In the genomic region with DNA sequence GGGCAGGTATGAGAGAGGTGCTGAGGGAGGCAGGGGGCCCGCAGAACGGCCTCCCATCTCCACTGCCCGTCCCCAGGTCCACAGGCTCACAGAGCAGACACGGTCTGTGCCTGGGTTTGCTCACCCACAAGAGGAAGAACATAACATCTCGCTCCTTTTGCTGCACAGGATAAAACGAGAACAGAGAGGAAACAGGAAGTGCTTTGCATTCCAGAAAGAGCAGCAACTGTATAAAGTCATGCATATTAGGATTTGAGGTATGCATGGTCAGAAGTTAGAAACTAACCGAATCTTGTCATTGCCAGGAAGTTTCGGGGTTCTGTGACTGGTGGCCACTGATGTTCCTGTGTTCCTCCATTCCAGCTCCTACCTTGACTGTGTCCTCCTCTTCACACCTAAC, we compare ENCODE assay signal across 10 cellular contexts. TPM values are rescaled to one million over a fixed set of nuclear protein-coding genes. Genes with fewer than 3 reads are reported as not detected.
DNase-seq lines count a peak whose midpoint lies in the region; ATAC-seq and TF ChIP-seq lines count a peak whose summit lies in the region.
"Had no signal": no experiment of that assay in that cellular context is flagged by ENCODE, and none has a peak within 500 bp of the region (broad histone marks: within the 10 kb centered on the region; RNA-seq: fewer than 3 reads in every experiment).

No MANE protein-coding gene starts in this region.

- H3K27ac ChIP-seq in mammary epithelial cell (ENCODE audit: insufficient read depth, low read depth, low read length) = no peak overlapping the region

- peak; percentile 83 for DNase-seq in AG08395 (ENCODE audit: low spot score)
- peak; percentile 25 for DNase-seq in Jurkat, Clone E6-1 (ENCODE audit: low read depth, low spot score)
- DNase-seq in mammary epithelial cell = no peak
- peak; percentile 70 to 77 for DNase-seq in lung microvascular endothelial cell (ENCODE audit: low read depth in 2 of 2)
- DNase-seq in activated CD4-positive, CD25-positive, alpha-beta regulatory T cell (lab: John Stamatoyannopoulos, UW) = no peak
- DNase-seq in activated effector memory CD4-positive, alpha-beta T cell treated with anti-CD3 and anti-CD28 coated beads, Interleukin-2, amount 50 U/mL, for 16 hours = no peak
- DNase-seq in amygdala (lab: John Stamatoyannopoulos, UW) = no peak
- DNase-seq: anterior cingulate cortex, Calu3 had no signal

- H3K4me3 ChIP-seq in Jurkat, Clone E6-1 (ENCODE audit: low read length) = no peak overlapping the region
- H3K4me3 ChIP-seq in mammary epithelial cell (replicated peaks in 1 of 3; ENCODE audit: insufficient read depth in 1 of 3, low read depth in 2 of 3, low read length in 3 of 3) = no peak overlapping the region

- in situ Hi-C loops in mammary epithelial cell (cut with MboI; ENCODE audit: low sequenced_read_pairs in 2 of 2) = no loop called here

- H3K36me3 ChIP-seq in mammary epithelial cell (ENCODE audit: insufficient read depth, low read length) = no peaks in the 10 kb centered on the region

- intact Hi-C loops in mammary epithelial cell (cut with micrococcal nuclease) = no loop called here

- H4K20me1 ChIP-seq in mammary epithelial cell (ENCODE audit: insufficient read depth, low read length) = no peaks in the 10 kb centered on the region

- TF ChIP-seq CTCF in mammary epithelial cell (conservative IDR thresholded peaks at IDR 0.05 in 1 of 2, IDR thresholded peaks at IDR 0.05 in 1 of 2; ENCODE audit: extremely low read depth in 1 of 2, insufficient read depth in 1 of 2, low read depth in 1 of 2, low read length in 2 of 2) = no peak

- no peaks in the 10 kb centered on the region for H3K27me3 ChIP-seq in mammary epithelial cell (ENCODE audit: insufficient read depth, low read length)

- CTCF ChIA-PET in mammary epithelial cell (lab: Charles Lee; ENCODE audit: low non-redundant PET) = no interaction called here

- no peak for ATAC-seq in HG03354 (IDR thresholded peaks at IDR 0.05; ENCODE audit: poor library complexity, severe bottlenecking, unreplicated experiment)

- BruUV-seq in mammary epithelial cell (replicated peaks; lab: Mats Ljungman, UMichigan) = no TSS peak

- H3K9me3 ChIP-seq in mammary epithelial cell (replicated peaks; ENCODE audit: insufficient read depth, low read length) = no peaks in the 10 kb centered on the region

- H3K9ac ChIP-seq in mammary epithelial cell (ENCODE audit: insufficient read depth, low read length) = no peak overlapping the region

- H3K4me2 ChIP-seq in mammary epithelial cell (ENCODE audit: insufficient read depth, low read depth, low read length) = no peak overlapping the region

- WGBS in mammary epithelial cell (ENCODE audit: low coverage, missing lambda C conversion rate) = 32% methylated on average over 8 of the region's 8 CpGs

- dilution Hi-C loops in mammary epithelial cell (cut with HindIII; ENCODE audit: low sequenced_read_pairs) = no loop called here

- peaks cover 5% of the 10 kb centered on the region for H3K4me1 ChIP-seq in mammary epithelial cell (ENCODE audit: insufficient read depth, low read length)

- H3K79me2 ChIP-seq in mammary epithelial cell (ENCODE audit: insufficient read depth, low read length) = no peaks in the 10 kb centered on the region

- H2AFZ ChIP-seq in mammary epithelial cell (ENCODE audit: low read depth, low read length) = peak overlapping the region; percentile 74

RNA-seq across cellular contexts. Expression of a gene that starts 25.0 kb away (rescaled TPM):
- 1.3 TPM for polyA plus RNA-seq in Jurkat, Clone E6-1 (2012; ENCODE audit: insufficient read depth, insufficient read length)
- total RNA-seq in mammary epithelial cell (not detected), lung microvascular endothelial cell (under 0.01 and 0.20 TPM in 2 replicates)
- polyA plus RNA-seq in mammary epithelial cell = not detected
- polyA minus RNA-seq in mammary epithelial cell = not detected
- total RNA-seq: Calu3 had no signal

Comparison
In these comparisons a context has a peak if more than half of its experiments do, and no peak if none do; other contexts are left out.
1. DNase-seq: peak in AG08395 (single experiment), Jurkat, Clone E6-1 (single experiment) and lung microvascular endothelial cell (2 of 2); none in mammary epithelial cell (single experiment), activated CD4-positive, CD25-positive, alpha-beta regulatory T cell (0 of 4), activated effector memory CD4-positive, alpha-beta T cell treated with anti-CD3 and anti-CD28 coated beads, Interleukin-2, amount 50 U/mL, for 16 hours (single experiment) and amygdala (0 of 56).